In genomic region chr1:178093958-178094751, GRCh38 we compare ENCODE assay signal across 8 cellular contexts. TPM values are rescaled to one million over a fixed set of nuclear protein-coding genes. Genes with fewer than 3 reads are reported as not detected.
DNase-seq lines count a peak whose midpoint lies in the region; ATAC-seq and TF ChIP-seq lines count a peak whose summit lies in the region.

Gene RASAL2, plus strand, starts transcription at chr1:178094104. Its CDS starts 389 bp downstream, at chr1:178094493.

- TF ChIP-seq CTCF in subcutaneous adipose tissue (IDR thresholded peaks at IDR 0.05; ENCODE audit: low read depth), result no peak

- peaks cover 0 to 8% (median 3%) of the 10 kb centered on the region in 3 donors for H3K9me3 Mint-ChIP-seq in T-cell

- peaks cover 60 to 69% of the 10 kb centered on the region in 2 donors for H3K27me3 Mint-ChIP-seq in T-cell

- in situ Hi-C loops in endometrial microvascular endothelial cells (cut with HindIII; ENCODE audit: inconsistent ontology term, low pct_unique_long_range_greater_than_20kb, low sequenced_read_pairs), result no loop called here

- no peaks in the 10 kb centered on the region for H3K36me3 Mint-ChIP-seq in T-cell

- CTCF ChIA-PET in T-cell (lab: Charles Lee), result no interaction called here

- H3K4me3 Mint-ChIP-seq in T-cell, result peak within 1 kb of the TSS; percentile 50 to 71 (median 58)

- H3K27ac Mint-ChIP-seq in T-cell, result peak within 1 kb of the TSS in 1 of 2 donors; percentile 56

- POLR2A ChIA-PET in T-cell (lab: Charles Lee), result no interaction called here

- H3K4me1 Mint-ChIP-seq in T-cell, result peaks cover 7 to 19% (median 18%) of the 10 kb centered on the region in 3 donors

- DNase-seq in SIG-M5 treated with dmso at 0.1 percent for 504 hours (lab: John Stamatoyannopoulos, UW; ENCODE audit: unreplicated experiment) (peak; percentile 44), SIG-M5 (lab: John Stamatoyannopoulos, UW) (no peak), HuH-7 (ENCODE audit: low spot score) (peak; percentile 64), T-cell (peak in 1 of 34 experiments; percentile 3), lung microvascular endothelial cell (ENCODE audit: low read depth in 2 of 2) (peak; percentile 63 to 81)

- ATAC-seq in GM21717 (IDR thresholded peaks at IDR 0.05; ENCODE audit: unreplicated experiment) (peak; percentile 35), T-cell (replicated peaks in 1 of 4) (peak; percentile 11 to 52 (median 24))

RNA-seq across cellular contexts. Expression of gene RASAL2, which starts in this region (rescaled TPM):
- total RNA-seq in T-cell, result under 1 TPM in 4 of 5 donors, not detected in 1; 0.05 to 0.19 (median 0.11) TPM
- total RNA-seq in endometrial microvascular endothelial cells (ENCODE audit: inconsistent ontology term), result 11.8 TPM
- total RNA-seq in lung microvascular endothelial cell, result 11.8 and 13.1 TPM in 2 replicates
- 10 to 100 TPM; 19.7 to 36.7 (median 27.4) TPM for total RNA-seq in subcutaneous adipose tissue

Comparison
In these comparisons a context has a peak if more than half of its experiments do, and no peak if none do; other contexts are left out.
1. RNA of gene RASAL2 (total RNA-seq): 19.7 to 36.7 TPM in subcutaneous adipose tissue, 11.8 to 13.1 TPM in lung microvascular endothelial cell and 11.8 TPM in endometrial microvascular endothelial cells (single experiment); 0.05 to 0.19 TPM in T-cell; every median in the first group is over 10 times any median in the second.
2. Peak in ATAC-seq in T-cell; RNA of the gene not detected or under 1 TPM.